ENCODE assay signal across 25 cellular contexts in the genomic region with DNA sequence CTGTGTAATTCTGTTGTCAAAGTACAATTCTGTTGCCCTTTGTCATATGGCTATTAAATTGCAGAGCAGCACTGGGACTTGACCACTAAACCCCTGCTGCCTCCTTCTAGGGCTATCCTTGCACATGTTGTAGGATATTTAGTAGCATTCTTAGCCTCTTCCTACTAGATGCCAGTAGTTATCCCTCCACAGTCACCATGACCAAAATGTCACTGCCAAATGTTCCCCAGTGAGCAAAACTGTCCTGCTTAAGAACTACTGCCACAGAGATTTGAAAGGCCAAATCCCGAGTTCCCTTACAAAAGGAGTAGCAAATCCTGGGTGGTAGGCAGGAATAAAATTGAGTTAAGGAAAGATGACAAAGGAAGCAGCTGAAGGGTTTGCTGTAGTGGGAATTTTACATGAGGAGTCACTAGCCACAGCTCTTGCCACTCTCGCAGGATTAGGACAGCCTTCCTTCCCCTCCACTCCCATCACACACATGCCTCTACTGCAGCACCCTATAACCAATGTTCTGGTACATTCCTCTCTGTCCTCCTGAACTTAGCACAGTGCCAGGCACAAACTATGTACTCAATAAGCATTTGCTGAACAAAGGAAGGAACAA. TPM values are rescaled to one million over a fixed set of nuclear protein-coding genes. Genes with fewer than 3 reads are reported as not detected.
A peak's percentile ranks its signal among the peaks of the same experiment; 100 is the strongest.
DNase-seq lines count a peak whose midpoint lies in the region; ATAC-seq and TF ChIP-seq lines count a peak whose summit lies in the region.
"Had no signal": no experiment of that assay in that cellular context is flagged by ENCODE, and none has a peak within 500 bp of the region (broad histone marks: within the 10 kb centered on the region; RNA-seq: fewer than 3 reads in every experiment).

No MANE protein-coding gene starts in this region.

- H3K36me3 Mint-ChIP-seq in Calu3 (ENCODE audit: insufficient read depth, unreplicated experiment) = no peaks in the 10 kb centered on the region

- no peak for DNase-seq in heart right ventricle
- no peak for DNase-seq in Right ventricle myocardium superior
- DNase-seq in RWPE2 (ENCODE audit: low spot score) = no peak
- peak; percentile 15 for DNase-seq in kidney tubule cell (ENCODE audit: low spot score)
- no peak for DNase-seq in globus pallidus (ENCODE audit: low spot score)
- DNase-seq in Calu3 = no peak
- DNase-seq: activated CD4-positive, alpha-beta T cell treated with anti-CD3 and anti-CD28 coated beads for 36 hours; activated CD8-positive, alpha-beta memory T cell treated with anti-CD3 and anti-CD28 coated beads for 24 hours; activated T-cell treated with anti-CD3 and anti-CD28 coated beads, Interleukin-2, amount 50 U/mL, for 4 hours; BE2C; body of pancreas; DMS53; esophagus squamous epithelium; gastrocnemius medialis; lower lobe of right lung; NCI-H1436; NCI-H510A treated with DMSO at 0.1 percent for 48 hours; PC-9; uterus had no signal

- H3K4me3 ChIP-seq in heart right ventricle (no peak overlapping the region), RWPE2 (ENCODE audit: severe bottlenecking) (no peak overlapping the region)
- H3K4me3 ChIP-seq: body of pancreas, esophagus squamous epithelium, gastrocnemius medialis, K562, lower lobe of right lung, PC-9, prostate gland, SJSA1, uterus had no signal

- H3K4me3 Mint-ChIP-seq in Calu3 (ENCODE audit: low read depth, unreplicated experiment) = no peak overlapping the region
- H3K4me3 Mint-ChIP-seq: activated CD4-positive, alpha-beta T cell treated with anti-CD3 and anti-CD28 coated beads for 36 hours; activated T-cell treated with anti-CD3 and anti-CD28 coated beads, Interleukin-2, amount 50 U/mL, for 4 hours; T-helper 1 cell treated with Interleukin-12 subunit alpha and Interleukin-12 subunit beta and Interleukin-4 antibody, amounts not matched to agents 30 μg/mL and 1 μg/mL, for 36 hours had no signal

- H3K9me3 ChIP-seq in heart right ventricle (peaks cover 0 to 9% (median 0%) of the 10 kb centered on the region in 11 donors), RWPE2 (ENCODE audit: severe bottlenecking) (no peaks in the 10 kb centered on the region)
- H3K9me3 ChIP-seq: BE2C, body of pancreas, esophagus squamous epithelium, gastrocnemius medialis, lower lobe of right lung, prostate gland, SJSA1, uterus had no signal

- 75 to 94% methylated on average over 2 of the region's 2 CpGs for WGBS in heart right ventricle, 2 donors

- no peak for TF ChIP-seq CTCF in heart right ventricle (IDR thresholded peaks at IDR 0.05)
- no peak for TF ChIP-seq CTCF in RWPE2 (IDR thresholded peaks at IDR 0.05; ENCODE audit: poor library complexity, severe bottlenecking)
- TF ChIP-seq CTCF in Calu3 (IDR thresholded peaks at IDR 0.05; ENCODE audit: unreplicated experiment) = no peak

- H3K9me3 Mint-ChIP-seq in Calu3 (ENCODE audit: low read depth, unreplicated experiment) = no peaks in the 10 kb centered on the region
- H3K9me3 Mint-ChIP-seq: activated T-cell treated with anti-CD3 and anti-CD28 coated beads, Interleukin-2, amount 50 U/mL, for 4 hours; T-helper 1 cell treated with Interleukin-12 subunit alpha and Interleukin-12 subunit beta and Interleukin-4 antibody, amounts not matched to agents 30 μg/mL and 1 μg/mL, for 36 hours had no signal

- CTCF ChIA-PET in Calu3 (lab: Charles Lee) = interaction anchor here (0.5 kb wide), 1 partner anchor 121 kb away, joined by 3 read pairs; no protein-coding TSS in a partner anchor

- H3K36me3 ChIP-seq in heart right ventricle (no peaks in the 10 kb centered on the region), RWPE2 (ENCODE audit: low read depth) (no peaks in the 10 kb centered on the region)
- H3K36me3 ChIP-seq: BE2C, esophagus squamous epithelium, gastrocnemius medialis, lower lobe of right lung, prostate gland, SJSA1, uterus had no signal

- H3K27me3 ChIP-seq in heart right ventricle = no peaks in the 10 kb centered on the region
- no peaks in the 10 kb centered on the region for H3K27me3 ChIP-seq in RWPE2 (ENCODE audit: insufficient read depth, poor library complexity, severe bottlenecking)
- H3K27me3 ChIP-seq: BE2C, body of pancreas, esophagus squamous epithelium, gastrocnemius medialis, SJSA1, uterus had no signal

- H3K27ac ChIP-seq in heart right ventricle (peak overlapping the region in 7 of 10 donors; percentile 11 to 76 (median 21)), RWPE2 (ENCODE audit: poor library complexity, severe bottlenecking) (peak overlapping the region; percentile 55), temporal lobe (ENCODE audit: low read depth, low read length) (peak overlapping the region; percentile 21)
- H3K27ac ChIP-seq: prostate gland had no signal

- H3K4me1 Mint-ChIP-seq in Calu3 (ENCODE audit: low read depth, unreplicated experiment) = peaks cover 31% of the 10 kb centered on the region

- H3K27me3 Mint-ChIP-seq in Calu3 (ENCODE audit: unreplicated experiment) = no peaks in the 10 kb centered on the region

- H3K4me1 ChIP-seq in heart right ventricle (peaks cover 0 to 98% (median 59%) of the 10 kb centered on the region in 9 donors), RWPE2 (ENCODE audit: insufficient read depth, poor library complexity, severe bottlenecking) (peaks cover 45% of the 10 kb centered on the region)
- H3K4me1 ChIP-seq: BE2C, prostate gland had no signal

- intact Hi-C loops in heart right ventricle (cut with DNase I) = loop anchor here in 3 of 10 donors (5.0 to 10.0 kb wide), 2 partner anchors 34 to 61 kb away; no protein-coding TSS in a partner anchor
- intact Hi-C loops in Right ventricle myocardium superior (cut with DNase I) = no loop called here
- intact Hi-C loops in Calu3 (cut with micrococcal nuclease; ENCODE audit: unreplicated experiment) = no loop called here

- no TSS peak for BruUV-seq in Calu3 (replicated peaks; lab: Mats Ljungman, UMichigan)

- H3K27ac Mint-ChIP-seq in Calu3 (ENCODE audit: unreplicated experiment) = no peak overlapping the region
- H3K27ac Mint-ChIP-seq: activated CD4-positive, alpha-beta T cell treated with anti-CD3 and anti-CD28 coated beads for 36 hours; T-helper 1 cell treated with Interleukin-12 subunit alpha and Interleukin-12 subunit beta and Interleukin-4 antibody, amounts not matched to agents 30 μg/mL and 1 μg/mL, for 36 hours had no signal

- ATAC-seq in heart right ventricle = no peak
- no peak for ATAC-seq in Right ventricle myocardium superior (ENCODE audit: poor library complexity)
- ATAC-seq in RWPE2 (ENCODE audit: low read depth) = no peak
- ATAC-seq in HG03520 (IDR thresholded peaks at IDR 0.05; ENCODE audit: unreplicated experiment) = no peak
- ATAC-seq: activated CD4-positive, alpha-beta T cell treated with anti-CD3 and anti-CD28 coated beads for 36 hours; activated T-cell treated with anti-CD3 and anti-CD28 coated beads, Interleukin-2, amount 50 U/mL, for 4 hours; body of pancreas; gastrocnemius medialis; K562; lower lobe of right lung had no signal

RNA-seq across cellular contexts. Expression of a gene that starts 8.4 kb away (rescaled TPM):
- total RNA-seq in heart right ventricle = 10 to 100 TPM; 22.3 to 35.4 (median 27.8) TPM
- polyA plus RNA-seq in heart right ventricle = 10 to 100 TPM in 1 of 2 donors, 1 to 10 TPM in 1; 5.2 to 12.0 TPM
- 22.5 TPM for total RNA-seq in Right ventricle myocardium superior
- total RNA-seq in temporal lobe = 81.4 TPM
- total RNA-seq in Calu3 (2022) = 15.5 and 17.7 TPM in 2 replicates

RNA-seq across cellular contexts. Expression of a gene that starts 50.8 kb away (rescaled TPM):
- 10 to 100 TPM in 6 of 10 donors, 1 to 10 TPM in 4; 3.2 to 75.9 (median 12.1) TPM for total RNA-seq in heart right ventricle
- 1 to 10 TPM; 7.8 to 8.5 TPM for polyA plus RNA-seq in heart right ventricle
- 9.5 TPM for total RNA-seq in Right ventricle myocardium superior
- total RNA-seq in temporal lobe = 1,168 TPM
- 17.2 and 19.3 TPM in 2 replicates for total RNA-seq in Calu3 (2022)
- polyA plus RNA-seq: K562 had no signal

Comparison
In these comparisons a context has a peak if more than half of its experiments do, and no peak if none do; other contexts are left out.
1. RNA of a gene that starts 50.8 kb away (total RNA-seq): 1,168 TPM in temporal lobe (single experiment); 17.2 to 19.3 TPM in Calu3, 3.2 to 75.9 TPM in heart right ventricle and 9.5 TPM in Right ventricle myocardium superior (single experiment); every median in the first group is over 10 times any median in the second.
2. Peak in every context shown above with its lines, with median percentiles within 50 percentile points of each other: H3K27ac ChIP-seq.